In genomic region chr7:7449055-7449454, GRCh38 we compare ENCODE assay signal across 26 cellular contexts.
"Had no signal": no experiment of that assay in that cellular context is flagged by ENCODE, and none has a peak within 500 bp of the region (broad histone marks: within the 10 kb centered on the region; RNA-seq: fewer than 3 reads in every experiment).

No MANE protein-coding gene starts in this region.

- H3K27me3 ChIP-seq: hepatocyte, transverse colon had no signal

- ATAC-seq: activated CD8-positive, alpha-beta memory T cell treated with anti-CD3 and anti-CD28 coated beads, Interleukin-2, amount 10 ng/mL, durations not matched to agents 7 days and 5 days; activated CD8-positive, alpha-beta T cell treated with anti-CD3 and anti-CD28 coated beads for 36 hours; activated naive CD8-positive, alpha-beta T cell treated with anti-CD3 and anti-CD28 coated beads, Interleukin-2, amount 50 U/mL, for 24 hours; esophagus mucosa; naive thymus-derived CD4-positive, alpha-beta T cell; stimulated activated naive B cell treated with anti-CD40 and anti-IgM and Interleukin-4, amounts not matched to agents 10 μg/mL and 1 μg/mL and 100 μg/mL, for 72 hours had no signal

- H3K79me2 ChIP-seq: hepatocyte had no signal

- H3K27ac ChIP-seq: hepatocyte, left ventricle myocardium inferior, transverse colon, WERI-Rb-1 had no signal

- H3K4me3 ChIP-seq: hepatocyte, left ventricle myocardium inferior, transverse colon had no signal

- DNase-seq: activated CD4-positive, alpha-beta T cell treated with anti-CD3 and anti-CD28 coated beads, Interleukin-2, amount 10 ng/mL, durations not matched to agents 7 days and 5 days; activated CD4-positive, CD25-positive, alpha-beta regulatory T cell treated with anti-CD3 and anti-CD28 coated beads, Interleukin-2, amount 50 U/mL, for 72 hours; activated CD8-positive, alpha-beta memory T cell treated with anti-CD3 and anti-CD28 coated beads, Interleukin-2, amount 10 ng/mL, durations not matched to agents 7 days and 5 days; activated CD8-positive, alpha-beta T cell treated with anti-CD3 and anti-CD28 coated beads for 36 hours; activated effector memory CD4-positive, alpha-beta T cell treated with anti-CD3 and anti-CD28 coated beads, Interleukin-2, amount 50 U/mL, for 16 hours; activated naive CD4-positive, alpha-beta T cell treated with anti-CD3 and anti-CD28 coated beads, Interleukin-2, amount 10 ng/mL, durations not matched to agents 7 days and 5 days; activated naive CD8-positive, alpha-beta T cell treated with anti-CD3 and anti-CD28 coated beads, Interleukin-2, amount 50 U/mL, for 24 hours; activated T-cell treated with anti-CD3 and anti-CD28 coated beads for 4 hours; anterior cingulate cortex; caudate nucleus; effector memory CD4-positive, alpha-beta T cell; foreskin melanocyte; glutamatergic neuron; left ventricle myocardium inferior; naive thymus-derived CD4-positive, alpha-beta T cell; occipital lobe; posterior cingulate gyrus; stimulated activated CD4-positive, alpha-beta T cell treated with anti-CD3 and anti-CD28 coated beads, Interleukin-2, amount 100 ng/mL, for 48 hours; stimulated activated CD8-positive, alpha-beta memory T cell treated with anti-CD3 and anti-CD28 coated beads, Interleukin-4, amount 100 ng/mL, for 48 hours; stimulated activated naive B cell treated with anti-CD40 and anti-IgM and Interleukin-4, amounts not matched to agents 10 μg/mL and 1 μg/mL and 100 μg/mL, for 72 hours; transverse colon; WERI-Rb-1 had no signal

- H3K36me3 ChIP-seq: left ventricle myocardium inferior, transverse colon, WERI-Rb-1 had no signal

- H2AFZ ChIP-seq: hepatocyte had no signal

- H3K4me2 ChIP-seq: hepatocyte had no signal

- H3K4me1 ChIP-seq: transverse colon had no signal

- FAIRE-seq: endothelial cell of umbilical vein, urothelium cell line had no signal
